21 cellular contexts compared by ENCODE assay signal in the genomic region with DNA sequence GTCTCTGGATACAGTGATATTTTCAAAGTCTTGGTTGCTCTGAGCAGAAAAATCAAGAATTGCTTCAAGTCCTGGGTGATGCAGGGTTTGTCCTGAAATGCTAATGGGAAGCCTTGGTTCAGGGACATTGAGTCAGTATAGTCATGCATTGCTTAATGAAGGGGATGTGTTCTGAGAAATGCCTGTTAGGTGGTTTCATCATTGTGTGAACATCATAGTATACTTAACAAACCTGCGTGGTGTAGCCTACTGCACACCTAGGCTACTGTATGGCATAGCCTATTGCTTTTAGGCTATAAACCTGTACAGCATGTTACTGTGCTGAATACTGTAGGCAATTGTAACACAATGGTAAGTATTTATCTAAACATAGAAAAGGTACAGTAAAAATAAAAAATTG. TPM values are rescaled to one million over a fixed set of nuclear protein-coding genes. Genes with fewer than 3 reads are reported as not detected.
A peak's percentile ranks its signal among the peaks of the same experiment; 100 is the strongest.
DNase-seq lines count a peak whose midpoint lies in the region; ATAC-seq, FAIRE-seq and TF ChIP-seq lines count a peak whose summit lies in the region.
"Had no signal": no experiment of that assay in that cellular context is flagged by ENCODE, and none has a peak within 500 bp of the region (broad histone marks: within the 10 kb centered on the region; RNA-seq: fewer than 3 reads in every experiment).

No MANE protein-coding gene starts in this region.

- FAIRE-seq in bronchial epithelial cell (lab: Jason Lieb, UNC): no peak
- FAIRE-seq: GM12891, HTR-8/SVneo, K562, RCC 7860 had no signal

- H3K4me3 Mint-ChIP-seq in GM23338: no peak overlapping the region

- no peak overlapping the region for H3K27ac Mint-ChIP-seq in GM23338

- H3K27me3 ChIP-seq in GM23338 (ENCODE audit: insufficient read depth) (no peaks in the 10 kb centered on the region), bronchial epithelial cell (ENCODE audit: control insufficient read depth, insufficient read depth, low read length) (no peaks in the 10 kb centered on the region)

- H3K79me2 ChIP-seq in GM23338 (replicated peaks; ENCODE audit: insufficient read depth): peaks cover 21% of the 10 kb centered on the region

- H3K36me3 ChIP-seq in GM23338 (ENCODE audit: insufficient read depth): no peaks in the 10 kb centered on the region
- no peaks in the 10 kb centered on the region for H3K36me3 ChIP-seq in bronchial epithelial cell (ENCODE audit: control insufficient read depth, insufficient read depth, low read length)

- peaks cover 7% of the 10 kb centered on the region for H3K27me3 Mint-ChIP-seq in GM23338 (ENCODE audit: insufficient read depth, low read depth, poor library complexity)

- H3K4me1 Mint-ChIP-seq in GM23338: peaks cover 3% of the 10 kb centered on the region; the same call in 1 of the 3 replicates

- POLR2A ChIA-PET in RWPE1 (lab: Yijun Ruan, JAX; ENCODE audit: low non-redundant PET): interaction anchor here (0.7 kb wide), 1 partner anchor 291 kb away, joined by 3 read pairs; no protein-coding TSS in a partner anchor

- no peak overlapping the region for H3K4me3 ChIP-seq in GM23338
- no peak overlapping the region for H3K4me3 ChIP-seq in bronchial epithelial cell (ENCODE audit: low read depth, low read length)
- H3K4me3 ChIP-seq: GM23248, K562 had no signal

- no peak overlapping the region for H3K4me2 ChIP-seq in GM23338

- H3K4me1 ChIP-seq in GM23338 (ENCODE audit: insufficient read depth): peaks cover 5% of the 10 kb centered on the region

- DNase-seq in GM23338 (ENCODE audit: low spot score) (no peak), RWPE1 (ENCODE audit: low spot score) (no peak), bronchial epithelial cell (ENCODE audit: low read depth) (peak; percentile 72), left lobe of liver (ENCODE audit: low spot score) (peak; percentile 5), SKM-1 treated with dmso at 0.1 percent for 144 hours (lab: John Stamatoyannopoulos, UW; ENCODE audit: unreplicated experiment) (no peak), GF-D8 (lab: John Stamatoyannopoulos, UW) (no peak), activated gamma-delta T cell treated with Interleukin-2 at 50 U/mL for 16 hours (no peak)
- DNase-seq: AML-193, Caco-2, DMS53, NCI-H1105 treated with DMSO at 0.1 percent for 48 hours, NCI-H187, NCI-H2171 treated with DMSO at 0.1 percent for 48 hours, NCI-H82, SIG-M5 had no signal

- H3K27ac ChIP-seq in GM23338 (ENCODE audit: low read depth) (peak overlapping the region; percentile 66; the same call in 1 of the 2 replicates), RWPE1 (peak overlapping the region; percentile 51)
- H3K27ac ChIP-seq: GM23248 had no signal

- TF ChIP-seq CTCF in GM23338 (conservative IDR thresholded peaks at IDR 0.05; ENCODE audit: low read depth in 2 of 2) (no peak), RWPE1 (conservative IDR thresholded peaks at IDR 0.05; ENCODE audit: low read depth) (no peak), bronchial epithelial cell (IDR thresholded peaks at IDR 0.05; ENCODE audit: insufficient read depth, low read length, severe bottlenecking) (no peak)

- no peaks in the 10 kb centered on the region for H3K9me3 Mint-ChIP-seq in GM23338

- ATAC-seq in GM23338 (no peak), left lobe of liver (no peak), HG03469 (IDR thresholded peaks at IDR 0.05; ENCODE audit: unreplicated experiment) (no peak)
- ATAC-seq: K562 had no signal

- no peaks in the 10 kb centered on the region for H3F3A ChIP-seq in GM23338 (replicated peaks; ENCODE audit: low read depth)

- CTCF ChIA-PET in RWPE1 (lab: Yijun Ruan, JAX): no interaction called here

- no peaks in the 10 kb centered on the region for H3K9me2 ChIP-seq in GM23338 (ENCODE audit: insufficient read depth)

- H4K20me1 ChIP-seq in GM23338 (replicated peaks; ENCODE audit: insufficient read depth): peaks cover 5% of the 10 kb centered on the region; the same call in 1 of the 2 replicates

- H2AFZ ChIP-seq in GM23338: no peak overlapping the region
- H2AFZ ChIP-seq: GM23248 had no signal

- H3K36me3 Mint-ChIP-seq in GM23338 (ENCODE audit: low read depth): peaks cover 10% of the 10 kb centered on the region; the same call in 2 of the 3 replicates

TF ChIP-seq in GM23338, 12 proteins besides CTCF, POLR2A, EP300 and RAD21 (continues in another document):
- no peak for TF ChIP-seq CREB1 (CRISPR knock-in tag; IDR thresholded peaks at IDR 0.05; ENCODE audit: low read depth)
- TF ChIP-seq, protein P1, sequence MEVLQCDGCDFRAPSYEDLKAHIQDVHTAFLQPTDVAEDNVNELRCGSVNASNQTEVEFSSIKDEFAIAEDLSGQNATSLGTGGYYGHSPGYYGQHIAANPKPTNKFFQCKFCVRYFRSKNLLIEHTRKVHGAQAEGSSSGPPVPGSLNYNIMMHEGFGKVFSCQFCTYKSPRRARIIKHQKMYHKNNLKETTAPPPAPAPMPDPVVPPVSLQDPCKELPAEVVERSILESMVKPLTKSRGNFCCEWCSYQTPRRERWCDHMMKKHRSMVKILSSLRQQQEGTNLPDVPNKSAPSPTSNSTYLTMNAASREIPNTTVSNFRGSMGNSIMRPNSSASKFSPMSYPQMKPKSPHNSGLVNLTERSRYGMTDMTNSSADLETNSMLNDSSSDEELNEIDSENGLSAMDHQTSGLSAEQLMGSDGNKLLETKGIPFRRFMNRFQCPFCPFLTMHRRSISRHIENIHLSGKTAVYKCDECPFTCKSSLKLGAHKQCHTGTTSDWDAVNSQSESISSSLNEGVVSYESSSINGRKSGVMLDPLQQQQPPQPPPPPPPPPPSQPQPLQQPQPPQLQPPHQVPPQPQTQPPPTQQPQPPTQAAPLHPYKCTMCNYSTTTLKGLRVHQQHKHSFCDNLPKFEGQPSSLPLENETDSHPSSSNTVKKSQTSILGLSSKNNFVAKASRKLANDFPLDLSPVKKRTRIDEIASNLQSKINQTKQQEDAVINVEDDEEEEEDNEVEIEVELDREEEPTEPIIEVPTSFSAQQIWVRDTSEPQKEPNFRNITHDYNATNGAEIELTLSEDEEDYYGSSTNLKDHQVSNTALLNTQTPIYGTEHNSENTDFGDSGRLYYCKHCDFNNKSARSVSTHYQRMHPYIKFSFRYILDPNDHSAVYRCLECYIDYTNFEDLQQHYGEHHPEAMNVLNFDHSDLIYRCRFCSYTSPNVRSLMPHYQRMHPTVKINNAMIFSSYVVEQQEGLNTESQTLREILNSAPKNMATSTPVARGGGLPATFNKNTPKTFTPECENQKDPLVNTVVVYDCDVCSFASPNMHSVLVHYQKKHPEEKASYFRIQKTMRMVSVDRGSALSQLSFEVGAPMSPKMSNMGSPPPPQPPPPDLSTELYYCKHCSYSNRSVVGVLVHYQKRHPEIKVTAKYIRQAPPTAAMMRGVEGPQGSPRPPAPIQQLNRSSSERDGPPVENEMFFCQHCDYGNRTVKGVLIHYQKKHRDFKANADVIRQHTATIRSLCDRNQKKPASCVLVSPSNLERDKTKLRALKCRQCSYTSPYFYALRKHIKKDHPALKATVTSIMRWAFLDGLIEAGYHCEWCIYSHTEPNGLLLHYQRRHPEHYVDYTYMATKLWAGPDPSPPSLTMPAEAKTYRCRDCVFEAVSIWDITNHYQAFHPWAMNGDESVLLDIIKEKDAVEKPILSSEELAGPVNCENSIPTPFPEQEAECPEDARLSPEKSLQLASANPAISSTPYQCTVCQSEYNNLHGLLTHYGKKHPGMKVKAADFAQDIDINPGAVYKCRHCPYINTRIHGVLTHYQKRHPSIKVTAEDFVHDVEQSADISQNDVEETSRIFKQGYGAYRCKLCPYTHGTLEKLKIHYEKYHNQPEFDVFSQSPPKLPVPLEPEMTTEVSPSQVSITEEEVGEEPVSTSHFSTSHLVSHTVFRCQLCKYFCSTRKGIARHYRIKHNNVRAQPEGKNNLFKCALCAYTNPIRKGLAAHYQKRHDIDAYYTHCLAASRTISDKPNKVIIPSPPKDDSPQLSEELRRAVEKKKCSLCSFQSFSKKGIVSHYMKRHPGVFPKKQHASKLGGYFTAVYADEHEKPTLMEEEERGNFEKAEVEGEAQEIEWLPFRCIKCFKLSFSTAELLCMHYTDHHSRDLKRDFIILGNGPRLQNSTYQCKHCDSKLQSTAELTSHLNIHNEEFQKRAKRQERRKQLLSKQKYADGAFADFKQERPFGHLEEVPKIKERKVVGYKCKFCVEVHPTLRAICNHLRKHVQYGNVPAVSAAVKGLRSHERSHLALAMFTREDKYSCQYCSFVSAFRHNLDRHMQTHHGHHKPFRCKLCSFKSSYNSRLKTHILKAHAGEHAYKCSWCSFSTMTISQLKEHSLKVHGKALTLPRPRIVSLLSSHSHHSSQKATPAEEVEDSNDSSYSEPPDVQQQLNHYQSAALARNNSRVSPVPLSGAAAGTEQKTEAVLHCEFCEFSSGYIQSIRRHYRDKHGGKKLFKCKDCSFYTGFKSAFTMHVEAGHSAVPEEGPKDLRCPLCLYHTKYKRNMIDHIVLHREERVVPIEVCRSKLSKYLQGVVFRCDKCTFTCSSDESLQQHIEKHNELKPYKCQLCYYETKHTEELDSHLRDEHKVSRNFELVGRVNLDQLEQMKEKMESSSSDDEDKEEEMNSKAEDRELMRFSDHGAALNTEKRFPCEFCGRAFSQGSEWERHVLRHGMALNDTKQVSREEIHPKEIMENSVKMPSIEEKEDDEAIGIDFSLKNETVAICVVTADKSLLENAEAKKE (CRISPR knock-in tag; IDR thresholded peaks at IDR 0.05): no peak
- TF ChIP-seq ZNF114 (CRISPR knock-in tag; IDR thresholded peaks at IDR 0.05): no peak
- TF ChIP-seq JUNB (IDR thresholded peaks at IDR 0.05; ENCODE audit: unreplicated experiment): no peak
- TF ChIP-seq EZH2phosphoT487 (IDR thresholded peaks at IDR 0.05; ENCODE audit: unreplicated experiment): no peak
- no peak for TF ChIP-seq POLR2AphosphoS5 (IDR thresholded peaks at IDR 0.05; ENCODE audit: low read depth)
- TF ChIP-seq, protein P2, sequence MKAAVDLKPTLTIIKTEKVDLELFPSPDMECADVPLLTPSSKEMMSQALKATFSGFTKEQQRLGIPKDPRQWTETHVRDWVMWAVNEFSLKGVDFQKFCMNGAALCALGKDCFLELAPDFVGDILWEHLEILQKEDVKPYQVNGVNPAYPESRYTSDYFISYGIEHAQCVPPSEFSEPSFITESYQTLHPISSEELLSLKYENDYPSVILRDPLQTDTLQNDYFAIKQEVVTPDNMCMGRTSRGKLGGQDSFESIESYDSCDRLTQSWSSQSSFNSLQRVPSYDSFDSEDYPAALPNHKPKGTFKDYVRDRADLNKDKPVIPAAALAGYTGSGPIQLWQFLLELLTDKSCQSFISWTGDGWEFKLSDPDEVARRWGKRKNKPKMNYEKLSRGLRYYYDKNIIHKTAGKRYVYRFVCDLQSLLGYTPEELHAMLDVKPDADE (IDR thresholded peaks at IDR 0.05): no peak
- no peak for TF ChIP-seq EZH2 (IDR thresholded peaks at IDR 0.05; ENCODE audit: low read depth, unreplicated experiment)

RNA-seq across cellular contexts. Expression of a gene that starts 36.4 kb away (rescaled TPM):
- 42.7 and 45.6 TPM in 2 replicates for total RNA-seq in GM23338 (2014; rRNA removed; shearing (Covaris generic))
- polyA plus RNA-seq in GM23338 (2016; fragmentation: Nextera tagmentation; extraction: Ambion mirVana): 64.8 and 72.4 TPM in 2 replicates
- total RNA-seq in bronchial epithelial cell (16.4 and 25.0 TPM in 2 replicates), left lobe of liver (13.6 TPM)

Comparison
In these comparisons a context has a peak if more than half of its experiments do, and no peak if none do; other contexts are left out.
1. DNase-seq: peak in bronchial epithelial cell (single experiment) and left lobe of liver (single experiment); none in GM23338 (single experiment), RWPE1 (single experiment), SKM-1 treated with dmso at 0.1 percent for 144 hours (single experiment), GF-D8 (single experiment) and activated gamma-delta T cell treated with Interleukin-2 at 50 U/mL for 16 hours (single experiment).